Comparison of ENCODE assay signal across 11 cellular contexts in the genomic region with DNA sequence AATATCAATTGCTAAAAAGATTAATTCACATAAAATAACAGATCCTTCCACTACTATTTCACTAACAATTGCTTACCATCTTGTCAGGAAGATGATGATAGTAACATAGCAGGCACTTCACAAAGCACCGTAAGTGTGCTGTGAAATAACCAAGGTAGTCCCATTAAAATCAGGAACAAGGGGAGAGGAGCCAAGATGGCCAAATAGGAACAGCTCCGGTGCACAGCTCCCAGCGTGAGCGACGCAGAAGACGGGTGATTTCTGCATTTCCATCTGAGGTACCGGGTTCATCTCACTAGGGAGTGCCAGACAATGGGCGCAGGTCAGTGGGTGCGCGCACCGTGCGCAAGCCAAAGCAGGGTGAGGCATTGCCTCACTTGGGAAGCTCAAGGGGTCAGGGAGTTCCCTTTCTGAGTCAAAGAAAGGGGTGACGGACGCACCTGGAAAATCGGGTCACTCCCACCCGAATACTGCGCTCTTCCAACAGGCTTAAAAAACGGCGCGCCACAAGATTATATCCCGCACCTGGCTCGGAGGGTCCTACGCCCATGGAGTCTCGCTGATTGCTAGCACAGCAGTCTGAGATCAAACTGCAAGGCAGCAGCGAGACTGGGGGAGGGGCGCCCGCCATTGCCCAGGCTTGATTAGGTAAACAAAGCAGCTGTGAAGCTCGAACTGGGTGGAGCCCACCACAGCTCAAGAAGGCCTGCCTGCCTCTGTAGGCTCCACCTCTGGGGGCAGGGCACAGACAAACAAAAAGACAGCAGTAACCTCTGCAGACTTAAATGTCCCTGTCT. TPM values are rescaled to one million over a fixed set of nuclear protein-coding genes. Genes with fewer than 3 reads are reported as not detected.
"Had no signal": no experiment of that assay in that cellular context is flagged by ENCODE, and none has a peak within 500 bp of the region (broad histone marks: within the 10 kb centered on the region; RNA-seq: fewer than 3 reads in every experiment).

No MANE protein-coding gene starts in this region.

RNA-seq across cellular contexts. Expression of gene IAPP, which starts 22.3 kb away (rescaled TPM):
- total RNA-seq: activated CD4-positive, alpha-beta T cell treated with anti-CD3 and anti-CD28 coated beads for 36 hours; ascending aorta; breast epithelium; esophagus squamous epithelium; left ventricle myocardium inferior; mammary epithelial cell; myocyte; suprapubic skin; transverse colon; vagina had no signal
- polyA plus RNA-seq: immature natural killer cell, mammary epithelial cell had no signal
